In genomic region chr5:181149355-181149754, GRCh38 we compare ENCODE assay signal across 2 cellular contexts.
TF ChIP-seq lines count a peak whose summit lies in the region.

No MANE protein-coding gene starts in this region.

TF ChIP-seq in GM23338, 12 proteins besides CTCF, POLR2A, EP300 and RAD21:
- TF ChIP-seq REST (IDR thresholded peaks at IDR 0.05; ENCODE audit: unreplicated experiment) (no peak), STAT1 (IDR thresholded peaks at IDR 0.05; ENCODE audit: unreplicated experiment) (no peak), CREB1 (CRISPR knock-in tag; IDR thresholded peaks at IDR 0.05; ENCODE audit: low read depth) (no peak), NANOG (IDR thresholded peaks at IDR 0.05; ENCODE audit: borderline replicate concordance) (no peak), ZNF331 (CRISPR knock-in tag; IDR thresholded peaks at IDR 0.05; ENCODE audit: low read depth) (no peak), EZH2 (IDR thresholded peaks at IDR 0.05; ENCODE audit: low read depth, unreplicated experiment) (no peak), POLR2AphosphoS5 (IDR thresholded peaks at IDR 0.05; ENCODE audit: low read depth) (no peak), EZH2phosphoT487 (IDR thresholded peaks at IDR 0.05; ENCODE audit: unreplicated experiment) (no peak), ZNF462 (CRISPR knock-in tag; IDR thresholded peaks at IDR 0.05) (no peak), JUNB (IDR thresholded peaks at IDR 0.05; ENCODE audit: unreplicated experiment) (no peak), ZNF114 (CRISPR knock-in tag; IDR thresholded peaks at IDR 0.05) (no peak), ETS1 (IDR thresholded peaks at IDR 0.05) (no peak)

TF ChIP-seq in GM12878, 131 proteins besides CTCF, POLR2A, EP300 and RAD21:
- TF ChIP-seq NBN (IDR thresholded peaks at IDR 0.05) (no peak), CHD2 (IDR thresholded peaks at IDR 0.05; ENCODE audit: borderline replicate concordance, low read depth, low read length) (no peak), BRCA1 (IDR thresholded peaks at IDR 0.05; ENCODE audit: low read depth, low read length) (no peak), SIX5 (IDR thresholded peaks at IDR 0.05; ENCODE audit: low read depth, low read length, severe bottlenecking) (no peak), ZNF217 (IDR thresholded peaks at IDR 0.05) (no peak), NR2F1 (conservative IDR thresholded peaks at IDR 0.05) (no peak), MTA3 (IDR thresholded peaks at IDR 0.05; ENCODE audit: borderline replicate concordance, low read length) (no peak), ZNF207 (IDR thresholded peaks at IDR 0.05; ENCODE audit: borderline replicate concordance) (no peak), SRF (IDR thresholded peaks at IDR 0.05; ENCODE audit: low read depth in 2 of 2, low read length in 2 of 2) (no peak), REST (IDR thresholded peaks at IDR 0.05; ENCODE audit: low read depth, low read length) (no peak), IKZF2 (IDR thresholded peaks at IDR 0.05) (no peak), PBX3 (IDR thresholded peaks at IDR 0.05; ENCODE audit: insufficient replicate concordance, low read depth, low read length) (no peak), POLR2AphosphoS5 (IDR thresholded peaks at IDR 0.05; ENCODE audit: low read length) (no peak), HDAC2 (IDR thresholded peaks at IDR 0.05) (no peak)
- TF ChIP-seq, protein P1, sequence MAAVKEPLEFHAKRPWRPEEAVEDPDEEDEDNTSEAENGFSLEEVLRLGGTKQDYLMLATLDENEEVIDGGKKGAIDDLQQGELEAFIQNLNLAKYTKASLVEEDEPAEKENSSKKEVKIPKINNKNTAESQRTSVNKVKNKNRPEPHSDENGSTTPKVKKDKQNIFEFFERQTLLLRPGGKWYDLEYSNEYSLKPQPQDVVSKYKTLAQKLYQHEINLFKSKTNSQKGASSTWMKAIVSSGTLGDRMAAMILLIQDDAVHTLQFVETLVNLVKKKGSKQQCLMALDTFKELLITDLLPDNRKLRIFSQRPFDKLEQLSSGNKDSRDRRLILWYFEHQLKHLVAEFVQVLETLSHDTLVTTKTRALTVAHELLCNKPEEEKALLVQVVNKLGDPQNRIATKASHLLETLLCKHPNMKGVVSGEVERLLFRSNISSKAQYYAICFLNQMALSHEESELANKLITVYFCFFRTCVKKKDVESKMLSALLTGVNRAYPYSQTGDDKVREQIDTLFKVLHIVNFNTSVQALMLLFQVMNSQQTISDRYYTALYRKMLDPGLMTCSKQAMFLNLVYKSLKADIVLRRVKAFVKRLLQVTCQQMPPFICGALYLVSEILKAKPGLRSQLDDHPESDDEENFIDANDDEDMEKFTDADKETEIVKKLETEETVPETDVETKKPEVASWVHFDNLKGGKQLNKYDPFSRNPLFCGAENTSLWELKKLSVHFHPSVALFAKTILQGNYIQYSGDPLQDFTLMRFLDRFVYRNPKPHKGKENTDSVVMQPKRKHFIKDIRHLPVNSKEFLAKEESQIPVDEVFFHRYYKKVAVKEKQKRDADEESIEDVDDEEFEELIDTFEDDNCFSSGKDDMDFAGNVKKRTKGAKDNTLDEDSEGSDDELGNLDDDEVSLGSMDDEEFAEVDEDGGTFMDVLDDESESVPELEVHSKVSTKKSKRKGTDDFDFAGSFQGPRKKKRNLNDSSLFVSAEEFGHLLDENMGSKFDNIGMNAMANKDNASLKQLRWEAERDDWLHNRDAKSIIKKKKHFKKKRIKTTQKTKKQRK (IDR thresholded peaks at IDR 0.05; ENCODE audit: low read depth, low read length): no peak
